ENCODE assay signal across 2 cellular contexts in genomic region chr19:51122112-51122981, GRCh38.
TF ChIP-seq lines count a peak whose summit lies in the region.

No MANE protein-coding gene starts in this region.

TF ChIP-seq in SK-N-SH, 30 proteins besides CTCF, POLR2A, EP300 and RAD21:
- no peak for TF ChIP-seq FOSL2 (IDR thresholded peaks at IDR 0.05; ENCODE audit: borderline replicate concordance, low read depth)
- TF ChIP-seq RFX5 (IDR thresholded peaks at IDR 0.05; ENCODE audit: low read length): no peak
- TF ChIP-seq GATA2 (CRISPR knock-in tag; IDR thresholded peaks at IDR 0.05): no peak
- no peak for TF ChIP-seq TEAD4 (IDR thresholded peaks at IDR 0.05; ENCODE audit: borderline replicate concordance, insufficient read depth)
- TF ChIP-seq IRF3 (IDR thresholded peaks at IDR 0.05; ENCODE audit: low read depth, low read length): no peak
- no peak for TF ChIP-seq RXRA (IDR thresholded peaks at IDR 0.05; ENCODE audit: borderline replicate concordance, low read depth)

TF ChIP-seq in SK-N-SH treated with all-trans-retinoic acid at 6 μM for 48 hours, 23 proteins besides CTCF, POLR2A, EP300 and RAD21 (continued from another document):
- no peak for TF ChIP-seq PPARA (CRISPR knock-in tag; IDR thresholded peaks at IDR 0.05; ENCODE audit: borderline replicate concordance)
- TF ChIP-seq ZNF8 (CRISPR knock-in tag; IDR thresholded peaks at IDR 0.05): no peak
- no peak for TF ChIP-seq ISL1 (CRISPR knock-in tag; IDR thresholded peaks at IDR 0.05)
- no peak for TF ChIP-seq TSHZ2 (CRISPR knock-in tag; IDR thresholded peaks at IDR 0.05)
- no peak for TF ChIP-seq PATZ1 (CRISPR knock-in tag; IDR thresholded peaks at IDR 0.05; ENCODE audit: borderline replicate concordance)
- TF ChIP-seq CSRNP3 (CRISPR knock-in tag; IDR thresholded peaks at IDR 0.05): no peak
- TF ChIP-seq ARNTL (CRISPR knock-in tag; IDR thresholded peaks at IDR 0.05; ENCODE audit: borderline replicate concordance, low read depth): no peak
- TF ChIP-seq POU6F1 (CRISPR knock-in tag; IDR thresholded peaks at IDR 0.05; ENCODE audit: borderline replicate concordance, low read depth): no peak
